ENCODE assay signal across 11 cellular contexts in the genomic region with DNA sequence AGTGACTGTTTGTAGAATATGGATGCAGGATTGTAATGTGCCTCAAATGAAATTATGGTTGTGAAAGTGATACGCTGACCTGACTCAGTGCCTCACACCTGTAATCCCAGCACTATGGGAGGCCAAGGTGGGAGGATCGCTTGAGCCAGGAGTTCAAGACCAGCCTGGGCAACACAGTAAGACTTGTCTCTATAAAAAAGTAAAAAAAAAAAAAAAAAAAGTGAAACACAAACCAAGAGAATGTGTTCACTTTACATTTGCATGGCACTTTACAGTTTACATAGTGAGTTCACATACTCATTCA. TPM values are rescaled to one million over a fixed set of nuclear protein-coding genes. Genes with fewer than 3 reads are reported as not detected.
DNase-seq lines count a peak whose midpoint lies in the region; ATAC-seq and TF ChIP-seq lines count a peak whose summit lies in the region.
"Had no signal": no experiment of that assay in that cellular context is flagged by ENCODE, and none has a peak within 500 bp of the region (broad histone marks: within the 10 kb centered on the region; RNA-seq: fewer than 3 reads in every experiment).

No MANE protein-coding gene starts in this region.

- peaks cover 20% of the 10 kb centered on the region for H3K4me1 ChIP-seq in HAP-1

- ATAC-seq in HG03460 (IDR thresholded peaks at IDR 0.05; ENCODE audit: unreplicated experiment), result no peak

- H3K27me3 Mint-ChIP-seq in activated CD4-positive, alpha-beta memory T cell treated with anti-CD3 and anti-CD28 coated beads, Interleukin-2, amount 10 ng/mL, durations not matched to agents 7 days and 5 days, result no peaks in the 10 kb centered on the region

- no peaks in the 10 kb centered on the region for H3K9me3 Mint-ChIP-seq in activated CD4-positive, alpha-beta memory T cell treated with anti-CD3 and anti-CD28 coated beads, Interleukin-2, amount 10 ng/mL, durations not matched to agents 7 days and 5 days

- POLR2A ChIA-PET in activated CD4-positive, alpha-beta memory T cell treated with anti-CD3 and anti-CD28 coated beads, Interleukin-2, amount 10 ng/mL, durations not matched to agents 7 days and 5 days (lab: Charles Lee), result no interaction called here

- H3K27me3 ChIP-seq in HAP-1 (ENCODE audit: low read depth), result no peaks in the 10 kb centered on the region

- no peaks in the 10 kb centered on the region for H3K9me3 ChIP-seq in HAP-1

- H3K4me1 Mint-ChIP-seq in activated CD4-positive, alpha-beta memory T cell treated with anti-CD3 and anti-CD28 coated beads, Interleukin-2, amount 10 ng/mL, durations not matched to agents 7 days and 5 days, result peaks cover 67% of the 10 kb centered on the region

- H3K36me3 ChIP-seq in HAP-1 (replicated peaks), result peaks cover 19% of the 10 kb centered on the region

- H3K4me3 Mint-ChIP-seq in activated CD4-positive, alpha-beta memory T cell treated with anti-CD3 and anti-CD28 coated beads, Interleukin-2, amount 10 ng/mL, durations not matched to agents 7 days and 5 days, result peak overlapping the region; percentile 85

- CTCF ChIA-PET in activated CD4-positive, alpha-beta memory T cell treated with anti-CD3 and anti-CD28 coated beads, Interleukin-2, amount 10 ng/mL, durations not matched to agents 7 days and 5 days (lab: Charles Lee), result interaction anchor here (2.6 kb wide), 1 partner anchor 13 kb away, joined by 8 read pairs; no protein-coding TSS in a partner anchor

- no peak for TF ChIP-seq CTCF in fibroblast of mammary gland (conservative IDR thresholded peaks at IDR 0.05; ENCODE audit: control insufficient read depth, insufficient read depth, low read depth, low read length)

- peak overlapping the region; percentile 95 for H3K27ac Mint-ChIP-seq in activated CD4-positive, alpha-beta memory T cell treated with anti-CD3 and anti-CD28 coated beads, Interleukin-2, amount 10 ng/mL, durations not matched to agents 7 days and 5 days

- peaks cover 54% of the 10 kb centered on the region for H3K36me3 Mint-ChIP-seq in activated CD4-positive, alpha-beta memory T cell treated with anti-CD3 and anti-CD28 coated beads, Interleukin-2, amount 10 ng/mL, durations not matched to agents 7 days and 5 days (ENCODE audit: low read depth)

- H3K4me3 ChIP-seq in HAP-1 (peak overlapping the region; percentile 70; the same call in 1 of the 2 replicates), fibroblast of mammary gland (ENCODE audit: control insufficient read depth, low read depth, low read length) (peak overlapping the region; percentile 92), skeletal muscle cell (ENCODE audit: low read depth, low read length) (peak overlapping the region; percentile 89)

- DNase-seq in HAP-1 (ENCODE audit: low spot score in 2 of 2) (no peak), fibroblast of mammary gland (ENCODE audit: low read depth) (no peak), skeletal muscle cell (ENCODE audit: low read depth) (no peak), occipital lobe (lab: John Stamatoyannopoulos, UW) (no peak), midbrain (lab: John Stamatoyannopoulos, UW) (no peak)
- no peak for DNase-seq in activated CD4-positive, alpha-beta memory T cell treated with anti-CD3 and anti-CD28 coated beads, Interleukin-2, amount 10 ng/mL, durations not matched to agents 7 days and 5 days
- DNase-seq: head of caudate nucleus, NCI-H2081 had no signal

- in situ Hi-C loops in HAP-1 (cut with MboI; ENCODE audit: low sequenced_read_pairs), result no loop called here

RNA-seq across cellular contexts. Expression of a gene that starts 2.0 kb away (rescaled TPM):
- total RNA-seq in activated CD4-positive, alpha-beta memory T cell treated with anti-CD3 and anti-CD28 coated beads, Interleukin-2, amount 10 ng/mL, durations not matched to agents 7 days and 5 days, result 100 to 1,000 TPM; 263 TPM
- 41.5 TPM for total RNA-seq in occipital lobe

RNA-seq across cellular contexts. Expression of a gene that starts 48.9 kb away (rescaled TPM):
- under 1 TPM in 1 of 2 experiments, not detected in 1; 0.13 TPM for total RNA-seq in activated CD4-positive, alpha-beta memory T cell treated with anti-CD3 and anti-CD28 coated beads, Interleukin-2, amount 10 ng/mL, durations not matched to agents 7 days and 5 days
- not detected for total RNA-seq in occipital lobe
- total RNA-seq: pulmonary artery endothelial cell, SK-MEL-5 had no signal
